In genomic region chr7:6520163-6520981, GRCh38 we compare ENCODE assay signal across 1 cellular context.
TF ChIP-seq lines count a peak whose summit lies in the region.

No MANE protein-coding gene starts in this region.

TF ChIP-seq in HepG2, 621 proteins besides CTCF, POLR2A, EP300 and RAD21:
- TF ChIP-seq HOXD1 (CRISPR knock-in tag; IDR thresholded peaks at IDR 0.05) (no peak), RNF2 (conservative IDR thresholded peaks at IDR 0.05; ENCODE audit: low read depth) (no peak), USF2 (IDR thresholded peaks at IDR 0.05; ENCODE audit: low read depth, low read length) (peak; percentile 68), USF2 (CRISPR knock-in tag; IDR thresholded peaks at IDR 0.05; ENCODE audit: borderline replicate concordance) (no peak), ZNF263 (CRISPR knock-in tag; IDR thresholded peaks at IDR 0.05) (peak; percentile 68; the same call in 1 of the 2 replicates), RAD51 (IDR thresholded peaks at IDR 0.05; ENCODE audit: borderline replicate concordance) (peak; percentile 87; the same call in 1 of the 2 replicates)
